ENCODE assay signal across 8 cellular contexts in genomic region chr2:135473567-135473966, GRCh38. TPM values are rescaled to one million over a fixed set of nuclear protein-coding genes. Genes with fewer than 3 reads are reported as not detected.
DNase-seq lines count a peak whose midpoint lies in the region; ATAC-seq and TF ChIP-seq lines count a peak whose summit lies in the region.

No MANE protein-coding gene starts in this region.

- ATAC-seq in HG02798 (IDR thresholded peaks at IDR 0.05; ENCODE audit: poor library complexity, unreplicated experiment) (peak; percentile 47), SK-N-SH treated with all-trans-retinoic acid at 6 μM for 48 hours (peak; percentile 62; the same call in 1 of the 3 replicates), HG03135 (IDR thresholded peaks at IDR 0.05; ENCODE audit: unreplicated experiment) (no peak)

- intact Hi-C loops in activated T-helper 2 cell treated with anti-CD3 and anti-CD28 coated beads, Interferon-gamma antibody, Interleukin-2, Interleukin-4, amounts not matched to agents 10 μg/mL and 5 μg/mL and 100 μg/mL, durations not matched to agents 14 hours and 24 hours and 36 hours (cut with micrococcal nuclease) = loop anchor here (1.0 to 10.0 kb wide), 4 partner anchors 101 to 469 kb away; no protein-coding TSS in a partner anchor

- peaks cover 8% of the 10 kb centered on the region for H3K4me1 Mint-ChIP-seq in activated T-helper 2 cell treated with anti-CD3 and anti-CD28 coated beads, Interferon-gamma antibody, Interleukin-2, Interleukin-4, amounts not matched to agents 10 μg/mL and 5 μg/mL and 100 μg/mL, durations not matched to agents 14 hours and 24 hours and 36 hours (ENCODE audit: low read depth)

- no peaks in the 10 kb centered on the region for H3K9me3 Mint-ChIP-seq in activated T-helper 2 cell treated with anti-CD3 and anti-CD28 coated beads, Interferon-gamma antibody, Interleukin-2, Interleukin-4, amounts not matched to agents 10 μg/mL and 5 μg/mL and 100 μg/mL, durations not matched to agents 14 hours and 24 hours and 36 hours

- no peaks in the 10 kb centered on the region for H3K36me3 Mint-ChIP-seq in activated T-helper 2 cell treated with anti-CD3 and anti-CD28 coated beads, Interferon-gamma antibody, Interleukin-2, Interleukin-4, amounts not matched to agents 10 μg/mL and 5 μg/mL and 100 μg/mL, durations not matched to agents 14 hours and 24 hours and 36 hours (ENCODE audit: low read depth)

- no peak overlapping the region for H3K27ac Mint-ChIP-seq in activated T-helper 2 cell treated with anti-CD3 and anti-CD28 coated beads, Interferon-gamma antibody, Interleukin-2, Interleukin-4, amounts not matched to agents 10 μg/mL and 5 μg/mL and 100 μg/mL, durations not matched to agents 14 hours and 24 hours and 36 hours

- no peak overlapping the region for H3K4me3 Mint-ChIP-seq in activated T-helper 2 cell treated with anti-CD3 and anti-CD28 coated beads, Interferon-gamma antibody, Interleukin-2, Interleukin-4, amounts not matched to agents 10 μg/mL and 5 μg/mL and 100 μg/mL, durations not matched to agents 14 hours and 24 hours and 36 hours (ENCODE audit: low read depth)

- DNase-seq in NCI-H526 (lab: John Stamatoyannopoulos, UW) = peak; percentile 4 to 22
- DNase-seq in NCI-H526 treated with DMSO at 0.1 percent for 48 hours (lab: John Stamatoyannopoulos, UW) = no peak
- peak; percentile 5 for DNase-seq in glomerular endothelial cell (ENCODE audit: extremely low read depth, low read depth, low spot score)
- DNase-seq in activated T-helper 2 cell treated with anti-CD3 and anti-CD28 coated beads, Interferon-gamma antibody, Interleukin-2, Interleukin-4, amounts not matched to agents 10 μg/mL and 5 μg/mL and 100 μg/mL, durations not matched to agents 14 hours and 24 hours and 36 hours (ENCODE audit: low spot score) = no peak
- no peak for DNase-seq in KG1 (lab: John Stamatoyannopoulos, UW)

- H3K27me3 Mint-ChIP-seq in activated T-helper 2 cell treated with anti-CD3 and anti-CD28 coated beads, Interferon-gamma antibody, Interleukin-2, Interleukin-4, amounts not matched to agents 10 μg/mL and 5 μg/mL and 100 μg/mL, durations not matched to agents 14 hours and 24 hours and 36 hours (ENCODE audit: low read depth) = no peaks in the 10 kb centered on the region

TF ChIP-seq in SK-N-SH treated with all-trans-retinoic acid at 6 μM for 48 hours, 23 proteins besides CTCF, POLR2A, EP300 and RAD21:
- TF ChIP-seq TCF4 (CRISPR knock-in tag; IDR thresholded peaks at IDR 0.05; ENCODE audit: borderline replicate concordance) (no peak), TOX (CRISPR knock-in tag; IDR thresholded peaks at IDR 0.05; ENCODE audit: borderline replicate concordance) (no peak), ZC3H10 (CRISPR knock-in tag; IDR thresholded peaks at IDR 0.05) (no peak), RARB (CRISPR knock-in tag; IDR thresholded peaks at IDR 0.05) (no peak), GLIS3 (CRISPR knock-in tag; IDR thresholded peaks at IDR 0.05) (no peak)
TF ChIP-seq in SK-N-SH treated with all-trans-retinoic acid at 6 μM for 48 hours: peak in this region for 0.

RNA-seq across cellular contexts. Expression of gene ZRANB3, which starts 57.5 kb away (rescaled TPM):
- 1.9 and 2.2 TPM in 2 replicates for total RNA-seq in glomerular endothelial cell
- total RNA-seq in activated T-helper 2 cell treated with anti-CD3 and anti-CD28 coated beads, Interferon-gamma antibody, Interleukin-2, Interleukin-4, amounts not matched to agents 10 μg/mL and 5 μg/mL and 100 μg/mL, durations not matched to agents 14 hours and 24 hours and 36 hours = 5.1 and 7.0 TPM in 2 replicates

RNA-seq across cellular contexts. Expression of gene R3HDM1, which starts 57.7 kb away (rescaled TPM):
- total RNA-seq in glomerular endothelial cell = 16.9 and 33.9 TPM in 2 replicates
- 47.8 and 49.2 TPM in 2 replicates for total RNA-seq in activated T-helper 2 cell treated with anti-CD3 and anti-CD28 coated beads, Interferon-gamma antibody, Interleukin-2, Interleukin-4, amounts not matched to agents 10 μg/mL and 5 μg/mL and 100 μg/mL, durations not matched to agents 14 hours and 24 hours and 36 hours

Comparison
In these comparisons a context has a peak if more than half of its experiments do, and no peak if none do; other contexts are left out.
1. DNase-seq: peak in NCI-H526 (2 of 2) and glomerular endothelial cell (single experiment); none in NCI-H526 treated with DMSO at 0.1 percent for 48 hours (single experiment), activated T-helper 2 cell treated with anti-CD3 and anti-CD28 coated beads, Interferon-gamma antibody, Interleukin-2, Interleukin-4, amounts not matched to agents 10 μg/mL and 5 μg/mL and 100 μg/mL, durations not matched to agents 14 hours and 24 hours and 36 hours (single experiment) and KG1 (single experiment).